In the genomic region with DNA sequence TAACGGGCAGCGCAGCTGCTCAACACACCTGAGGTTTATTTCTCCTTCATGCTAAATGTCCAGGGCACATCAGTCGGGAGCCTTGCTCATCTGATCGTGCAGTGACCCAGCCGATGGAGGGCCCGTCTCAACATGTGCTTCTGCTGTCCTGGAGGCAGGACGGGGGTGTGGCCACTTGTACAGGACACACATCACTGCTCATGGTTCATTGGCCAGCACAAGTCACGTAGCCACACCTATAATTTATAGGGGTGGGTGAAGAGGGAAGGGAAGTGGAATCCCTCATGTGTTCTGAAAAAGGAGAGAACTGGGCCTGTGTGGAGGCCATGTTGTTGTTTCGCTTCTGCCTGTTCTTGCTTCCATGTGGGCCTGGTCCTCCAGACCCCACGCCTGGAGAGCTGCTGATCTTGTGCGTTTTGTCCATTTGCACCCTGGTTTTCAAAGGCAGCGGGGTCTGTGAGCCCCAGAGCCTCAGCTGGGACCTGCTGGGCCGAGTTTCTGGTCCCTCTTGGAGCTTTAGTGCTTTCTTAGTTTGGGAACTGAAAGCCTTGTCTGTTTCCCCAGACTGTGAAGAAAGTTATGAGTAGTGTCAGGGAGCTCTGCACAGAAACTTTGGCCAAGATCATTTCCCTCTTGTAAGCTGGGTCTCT, we compare ENCODE assay signal across 9 cellular contexts.
A peak's percentile ranks its signal among the peaks of the same experiment; 100 is the strongest.
DNase-seq lines count a peak whose midpoint lies in the region; ATAC-seq and TF ChIP-seq lines count a peak whose summit lies in the region.
"Had no signal": no experiment of that assay in that cellular context is flagged by ENCODE, and none has a peak within 500 bp of the region (broad histone marks: within the 10 kb centered on the region; RNA-seq: fewer than 3 reads in every experiment).

No MANE protein-coding gene starts in this region.

- H3K9me3 Mint-ChIP-seq in endodermal cell: no peaks in the 10 kb centered on the region

- H3K27me3 ChIP-seq in BE2C (no peaks in the 10 kb centered on the region), endodermal cell (ENCODE audit: control insufficient read depth, insufficient read depth, low read length, poor library complexity, severe bottlenecking) (no peaks in the 10 kb centered on the region), upper lobe of right lung (no peaks in the 10 kb centered on the region), MG63 (no peaks in the 10 kb centered on the region)
- H3K27me3 ChIP-seq: heart right ventricle had no signal

- H3K4me1 ChIP-seq in BE2C: peaks cover 3% of the 10 kb centered on the region
- H3K4me1 ChIP-seq in endodermal cell (ENCODE audit: control insufficient read depth, insufficient read depth, low read length): no peaks in the 10 kb centered on the region
- H3K4me1 ChIP-seq in upper lobe of right lung: peaks cover 13% of the 10 kb centered on the region

- TF ChIP-seq CTCF in BE2C (IDR thresholded peaks at IDR 0.05; ENCODE audit: low read depth, low read length) (no peak), endodermal cell (conservative IDR thresholded peaks at IDR 0.05) (no peak), upper lobe of right lung (IDR thresholded peaks at IDR 0.05) (no peak)

- H3K27ac ChIP-seq in endodermal cell (ENCODE audit: low read depth, low read length): no peak overlapping the region
- no peak overlapping the region for H3K27ac ChIP-seq in upper lobe of right lung

- DNase-seq in BE2C (peak; percentile 39), endodermal cell (no peak), upper lobe of right lung (no peak), MG63 (no peak), occipital lobe (lab: John Stamatoyannopoulos, UW) (no peak)
- DNase-seq: heart right ventricle had no signal

- peak; percentile 79 for ATAC-seq in GM19463 (IDR thresholded peaks at IDR 0.05; ENCODE audit: unreplicated experiment)
- peak; percentile 70 for ATAC-seq in HG03558 (IDR thresholded peaks at IDR 0.05; ENCODE audit: extremely low read depth, unreplicated experiment)
- ATAC-seq in upper lobe of right lung: peak; percentile 68
- no peak for ATAC-seq in GM18861 (IDR thresholded peaks at IDR 0.05; ENCODE audit: unreplicated experiment)

- no peak overlapping the region for H3K4me3 ChIP-seq in BE2C (ENCODE audit: low read depth, low read length)
- no peak overlapping the region for H3K4me3 ChIP-seq in endodermal cell (ENCODE audit: low read length)
- H3K4me3 ChIP-seq in upper lobe of right lung: no peak overlapping the region
- H3K4me3 ChIP-seq in MG63: no peak overlapping the region
- H3K4me3 ChIP-seq: heart right ventricle had no signal

- no peaks in the 10 kb centered on the region for H3K4me1 Mint-ChIP-seq in endodermal cell

- whole genome bisulfite sequencing in endodermal cell (ENCODE audit: insufficient coverage in 1 of 2, insufficient read length in 1 of 2), 2 experiments: 86% methylated on average over 9 to 13 of the region's 13 CpGs

- H3K4me3 Mint-ChIP-seq in endodermal cell: no peak overlapping the region

- intact Hi-C loops in upper lobe of right lung (cut with DNase I): no loop called here

- no peak overlapping the region for H3K9ac ChIP-seq in endodermal cell (ENCODE audit: extremely low read depth, low read length, poor library complexity, severe bottlenecking)

- H3K9me3 ChIP-seq in BE2C (no peaks in the 10 kb centered on the region), endodermal cell (ENCODE audit: control insufficient read depth, low read length) (no peaks in the 10 kb centered on the region), upper lobe of right lung (no peaks in the 10 kb centered on the region), MG63 (no peaks in the 10 kb centered on the region)
- H3K9me3 ChIP-seq: heart right ventricle had no signal

- peaks cover 2% of the 10 kb centered on the region for H3K36me3 Mint-ChIP-seq in endodermal cell (ENCODE audit: low read depth)

- H3K27me3 Mint-ChIP-seq in endodermal cell (ENCODE audit: insufficient read depth): no peaks in the 10 kb centered on the region

- H3K36me3 ChIP-seq in BE2C: no peaks in the 10 kb centered on the region
- no peaks in the 10 kb centered on the region for H3K36me3 ChIP-seq in endodermal cell (ENCODE audit: control insufficient read depth, insufficient read depth, low read length)
- no peaks in the 10 kb centered on the region for H3K36me3 ChIP-seq in upper lobe of right lung
- H3K36me3 ChIP-seq in MG63: peaks cover under 1% of the 10 kb centered on the region; the same call in 1 of the 2 replicates
- H3K36me3 ChIP-seq: heart right ventricle had no signal

- peak overlapping the region; percentile 24 for H3K27ac Mint-ChIP-seq in endodermal cell
